Comparison of ENCODE assay signal across 11 cellular contexts in genomic region chr2:221465776-221466175, GRCh38.
DNase-seq lines count a peak whose midpoint lies in the region; ATAC-seq, FAIRE-seq and TF ChIP-seq lines count a peak whose summit lies in the region.
"Had no signal": no experiment of that assay in that cellular context is flagged by ENCODE, and none has a peak within 500 bp of the region (broad histone marks: within the 10 kb centered on the region; RNA-seq: fewer than 3 reads in every experiment).

No MANE protein-coding gene starts in this region.

- no peak for FAIRE-seq in GM12892 (lab: Jason Lieb, UNC)

- no peaks in the 10 kb centered on the region for H3K36me3 ChIP-seq in H7 (replicated peaks; ENCODE audit: control insufficient read depth, insufficient read depth, low read length)

- peaks cover 15% of the 10 kb centered on the region for H3K27me3 ChIP-seq in H7 (ENCODE audit: control insufficient read depth, insufficient read depth, low read length)

- no peak overlapping the region for H3K4me3 ChIP-seq in H7 (ENCODE audit: insufficient read depth, low read depth, low read length)

- H3K27ac Mint-ChIP-seq in IgD-negative memory B cell = peak overlapping the region; percentile 9 to 86 (median 61)

- H3K4me1 Mint-ChIP-seq in IgD-negative memory B cell = peaks cover 43 to 60% (median 56%) of the 10 kb centered on the region in 3 donors

- ATAC-seq in GM18867 (IDR thresholded peaks at IDR 0.05; ENCODE audit: unreplicated experiment) (peak; percentile 65), GM21576 (IDR thresholded peaks at IDR 0.05; ENCODE audit: unreplicated experiment) (peak; percentile 75), HG02571 (IDR thresholded peaks at IDR 0.05; ENCODE audit: unreplicated experiment) (no peak)
- ATAC-seq: activated T-cell treated with anti-CD3 and anti-CD28 coated beads, Interleukin-2, amount 50 U/mL, for 4 hours had no signal

- H3K36me3 Mint-ChIP-seq in IgD-negative memory B cell = peaks cover 5% of the 10 kb centered on the region

- no peaks in the 10 kb centered on the region for H3K9me3 Mint-ChIP-seq in IgD-negative memory B cell
- H3K9me3 Mint-ChIP-seq: activated T-cell treated with anti-CD3 and anti-CD28 coated beads, Interleukin-2, amount 50 U/mL, for 4 hours had no signal

- DNase-seq in kidney tubule cell (ENCODE audit: low spot score) (peak; percentile 59), H7 (no peak), GM12892 (ENCODE audit: insufficient read length) (no peak)
- DNase-seq: activated T-cell treated with anti-CD3 and anti-CD28 coated beads, Interleukin-2, amount 50 U/mL, for 4 hours; effector CD4-positive, alpha-beta T cell; mesenchymal stem cell; stimulated activated CD4-positive, alpha-beta T cell treated with anti-CD3 and anti-CD28 coated beads, Interleukin-2, amount 100 ng/mL, for 48 hours had no signal

- no peak for TF ChIP-seq POLR2A in GM12892 (IDR thresholded peaks at IDR 0.05; ENCODE audit: low read depth, low read length)

- H3K27me3 Mint-ChIP-seq in IgD-negative memory B cell = peaks cover 15% of the 10 kb centered on the region

- peak overlapping the region; percentile 47 to 95 (median 72) for H3K4me3 Mint-ChIP-seq in IgD-negative memory B cell
- H3K4me3 Mint-ChIP-seq: activated T-cell treated with anti-CD3 and anti-CD28 coated beads, Interleukin-2, amount 50 U/mL, for 4 hours had no signal
